In the genomic region with DNA sequence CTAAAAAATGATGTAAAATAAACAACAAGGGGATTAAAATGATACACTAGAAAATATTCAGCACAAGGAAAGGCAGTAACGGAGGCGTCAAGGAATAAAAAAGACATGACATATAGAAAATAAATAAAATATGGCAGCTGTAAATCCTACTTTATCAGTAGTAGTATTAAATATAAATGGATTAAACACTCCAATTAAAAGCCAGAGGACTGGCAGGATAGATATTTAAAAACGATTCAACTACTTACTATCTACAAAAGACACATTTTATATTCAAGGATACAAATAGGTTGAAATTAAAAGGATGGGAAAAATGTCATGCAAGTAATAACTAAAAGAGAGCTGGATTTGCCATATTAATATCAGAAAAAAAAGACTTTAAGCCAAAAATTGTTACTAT, we compare ENCODE assay signal across 7 cellular contexts.
"Had no signal": no experiment of that assay in that cellular context is flagged by ENCODE, and none has a peak within 500 bp of the region (broad histone marks: within the 10 kb centered on the region; RNA-seq: fewer than 3 reads in every experiment).

No MANE protein-coding gene starts in this region.

- DNase-seq: IMR-90, KG1 had no signal

- H3K9ac ChIP-seq: KMS-11 had no signal

- ATAC-seq: HepG2 had no signal

- FAIRE-seq: HepG2, HTR-8/SVneo had no signal

- H3K27ac Mint-ChIP-seq: IgD-negative memory B cell had no signal

- H3K4me2 ChIP-seq: KMS-11 had no signal

- H3K4me3 Mint-ChIP-seq: IgD-negative memory B cell had no signal

- H3K36me3 Mint-ChIP-seq: IgD-negative memory B cell had no signal

- H3K9me3 Mint-ChIP-seq: IgD-negative memory B cell had no signal

- H3K27ac ChIP-seq: HL-60, KMS-11 had no signal
